ENCODE assay signal across 20 cellular contexts in the genomic region with DNA sequence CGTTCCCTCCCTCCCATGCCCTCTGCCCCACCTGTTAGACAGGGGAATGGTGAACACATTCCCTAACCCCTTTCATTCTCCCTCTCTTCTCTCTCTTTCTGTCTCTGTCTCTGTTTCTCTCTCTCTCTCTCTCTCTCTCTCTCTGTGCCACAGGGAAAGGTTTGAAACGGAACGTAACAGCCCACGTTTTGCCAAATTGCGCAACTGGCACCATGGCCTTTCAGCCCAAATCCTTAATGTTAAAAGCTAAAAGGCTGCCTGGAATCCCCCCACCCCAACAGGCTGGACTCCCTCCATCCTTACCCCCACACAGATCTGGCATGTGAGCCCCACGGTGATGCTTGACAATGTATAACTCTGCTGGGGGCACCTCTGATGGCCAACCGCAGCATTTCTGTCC. TPM values are rescaled to one million over a fixed set of nuclear protein-coding genes. Genes with fewer than 3 reads are reported as not detected.
DNase-seq lines count a peak whose midpoint lies in the region; ATAC-seq and TF ChIP-seq lines count a peak whose summit lies in the region.
"Had no signal": no experiment of that assay in that cellular context is flagged by ENCODE, and none has a peak within 500 bp of the region (broad histone marks: within the 10 kb centered on the region; RNA-seq: fewer than 3 reads in every experiment).

No MANE protein-coding gene starts in this region.

- H3K18ac ChIP-seq in neuronal stem cell (ENCODE audit: low read length) = no peak overlapping the region

- H3K27me3 ChIP-seq in right cardiac atrium (ENCODE audit: control insufficient read depth, insufficient read depth) = no peaks in the 10 kb centered on the region
- no peaks in the 10 kb centered on the region for H3K27me3 ChIP-seq in ascending aorta
- H3K27me3 ChIP-seq in neuronal stem cell (ENCODE audit: control insufficient read depth in 3 of 3, insufficient read depth in 3 of 3, low read depth in 1 of 3, low read length in 3 of 3) = peaks cover 0 to 26% (median 0%) of the 10 kb centered on the region in 3 experiments
- H3K27me3 ChIP-seq in thoracic aorta (replicated peaks; ENCODE audit: insufficient read depth) = no peaks in the 10 kb centered on the region

- H2BK120ac ChIP-seq in neuronal stem cell (ENCODE audit: low read depth, low read length) = no peak overlapping the region

- ATAC-seq in right cardiac atrium = no peak
- no peak for ATAC-seq in thoracic aorta (ENCODE audit: insufficient number of reproducible peaks, low FRiP score, low read depth)
- no peak for ATAC-seq in HG03045 (IDR thresholded peaks at IDR 0.05; ENCODE audit: unreplicated experiment)
- ATAC-seq: CD8-positive, alpha-beta T cell; GM23338 had no signal

- H3K4me3 ChIP-seq in right cardiac atrium (ENCODE audit: low read length) (no peak overlapping the region), ascending aorta (no peak overlapping the region), neuronal stem cell (ENCODE audit: low read length in 2 of 2) (no peak overlapping the region), thoracic aorta (no peak overlapping the region)
- H3K4me3 ChIP-seq: A549, GM23338 had no signal

- H3K9ac ChIP-seq in neuronal stem cell (ENCODE audit: low read depth, low read length, poor library complexity) = no peak overlapping the region

- H2AK5ac ChIP-seq in neuronal stem cell (ENCODE audit: low read depth, low read length) = peak overlapping the region; percentile 59

- WGBS in right cardiac atrium = 75% methylated on average over 7 of the region's 7 CpGs
- no CpG with 5 or more reads among the region's 7 CpGs for WGBS in neuronal stem cell (ENCODE audit: extremely low coverage in 2 of 2, insufficient read length in 2 of 2, insufficient replicate concordance in 1 of 2), 2 donors

- H3K4me1 ChIP-seq in right cardiac atrium (ENCODE audit: control insufficient read depth, insufficient read depth, low read length) (no peaks in the 10 kb centered on the region), ascending aorta (no peaks in the 10 kb centered on the region), neuronal stem cell (ENCODE audit: control insufficient read depth in 2 of 2, insufficient read depth in 1 of 2, low read depth in 1 of 2, low read length in 2 of 2) (no peaks in the 10 kb centered on the region), thoracic aorta (ENCODE audit: control insufficient read depth in 1 of 2, low read depth in 2 of 2) (peaks cover 0 to 2% of the 10 kb centered on the region in 2 donors)
- H3K4me1 ChIP-seq: A549 had no signal

- no peak overlapping the region for H2BK5ac ChIP-seq in neuronal stem cell (ENCODE audit: low read length)

- H4K8ac ChIP-seq in neuronal stem cell (ENCODE audit: low read depth, low read length) = no peak overlapping the region

- H3K27ac ChIP-seq in right cardiac atrium (ENCODE audit: low read length) (peak overlapping the region; percentile 6), ascending aorta (peak overlapping the region; percentile 33 to 50), neuronal stem cell (replicated peaks; ENCODE audit: low read length) (no peak overlapping the region), thoracic aorta (peak overlapping the region; percentile 28 to 49)
- H3K27ac ChIP-seq: A549 had no signal

- H3K14ac ChIP-seq in neuronal stem cell (ENCODE audit: low read length) = no peak overlapping the region

- no peak for TF ChIP-seq CTCF in ascending aorta (IDR thresholded peaks at IDR 0.05)
- TF ChIP-seq CTCF in thoracic aorta (IDR thresholded peaks at IDR 0.05) = no peak

- no peak overlapping the region for H2BK12ac ChIP-seq in neuronal stem cell (ENCODE audit: low read length)

- no peak overlapping the region for H4K91ac ChIP-seq in neuronal stem cell (ENCODE audit: low read depth, low read length, poor library complexity)

- no peak overlapping the region for H2AFZ ChIP-seq in neuronal stem cell (ENCODE audit: low read length)
- H2AFZ ChIP-seq: GM23338 had no signal

- H2BK15ac ChIP-seq in neuronal stem cell (ENCODE audit: low read length) = no peak overlapping the region

- H3K4ac ChIP-seq in neuronal stem cell (ENCODE audit: low read length) = no peak overlapping the region

- H3K23ac ChIP-seq in neuronal stem cell (ENCODE audit: low read depth, low read length, poor library complexity) = no peak overlapping the region

- DNase-seq in right cardiac atrium = peak in 1 of 3 donors; percentile 27
- DNase-seq in cardiac septum (ENCODE audit: low spot score) = no peak
- DNase-seq in ascending aorta (ENCODE audit: low spot score in 2 of 2) = no peak
- no peak for DNase-seq in neuronal stem cell (ENCODE audit: low spot score)
- DNase-seq in thoracic aorta (ENCODE audit: low spot score) = no peak
- DNase-seq in 8988T = no peak
- DNase-seq in islet precursor cell = no peak
- DNase-seq: CD8-positive, alpha-beta T cell; COR-L47; DMS153; DMS79 treated with DMSO at 0.1 percent for 48 hours; EL; GDM1; H9 had no signal

- H3K36me3 ChIP-seq in ascending aorta (peaks cover 51 to 74% of the 10 kb centered on the region in 2 donors), neuronal stem cell (replicated peaks in 1 of 2; ENCODE audit: control insufficient read depth in 2 of 2, insufficient read depth in 2 of 2, low read length in 2 of 2) (no peaks in the 10 kb centered on the region), thoracic aorta (peaks cover 56% of the 10 kb centered on the region)

- no peak overlapping the region for H3K4me2 ChIP-seq in neuronal stem cell (ENCODE audit: insufficient read depth, low read length, poor library complexity, severe bottlenecking)
- H3K4me2 ChIP-seq: A549, GM23338 had no signal

- no peaks in the 10 kb centered on the region for H3K79me1 ChIP-seq in neuronal stem cell (ENCODE audit: low read depth, low read length)

- H3K9me3 ChIP-seq in right cardiac atrium (ENCODE audit: control insufficient read depth, low read length) = no peaks in the 10 kb centered on the region
- no peaks in the 10 kb centered on the region for H3K9me3 ChIP-seq in ascending aorta
- H3K9me3 ChIP-seq in neuronal stem cell (replicated peaks in 1 of 2; ENCODE audit: control insufficient read depth in 2 of 2, insufficient read depth in 1 of 2, low read depth in 1 of 2, low read length in 2 of 2) = peaks cover 0 to 3% of the 10 kb centered on the region in 2 donors
- no peaks in the 10 kb centered on the region for H3K9me3 ChIP-seq in thoracic aorta
- H3K9me3 ChIP-seq: A549 had no signal

- intact Hi-C loops in right cardiac atrium (cut with DNase I) (loop anchor here in 1 of 4 donors (10.0 kb wide), 1 partner anchor 196 kb away; no protein-coding TSS in a partner anchor), cardiac septum (cut with DNase I) (no loop called here), ascending aorta (cut with DNase I) (no loop called here)

RNA-seq across cellular contexts. Expression of a gene that starts 30.8 kb away (rescaled TPM):
- total RNA-seq in right cardiac atrium (1,000 to 10,000 TPM in 1 of 4 donors, 100 to 1,000 TPM in 3; 738 to 1,111 (median 934) TPM), cardiac septum (1,178 TPM), ascending aorta (27.4 TPM), thoracic aorta (10 to 100 TPM; 59.5 to 63.8 TPM)
- 1,223 TPM for polyA plus RNA-seq in right cardiac atrium
- polyA plus RNA-seq in neuronal stem cell (2013, experiment 1 of 2) = 0.08 TPM
- polyA plus RNA-seq in neuronal stem cell (2013, experiment 2 of 2) = 0.11 TPM
- total RNA-seq: CD8-positive, alpha-beta T cell had no signal
- polyA plus RNA-seq: CD14-positive monocyte had no signal

RNA-seq across cellular contexts. Expression of a gene that starts 44.8 kb away (rescaled TPM):
- total RNA-seq in right cardiac atrium (1 to 10 TPM in 2 of 4 donors, under 1 TPM in 2; 0.32 to 1.2 (median 0.95) TPM), cardiac septum (not detected), ascending aorta (not detected), thoracic aorta (not detected)
- polyA plus RNA-seq in right cardiac atrium = 0.93 TPM
- not detected for polyA plus RNA-seq in neuronal stem cell (2013, experiment 1 of 2)
- polyA plus RNA-seq in neuronal stem cell (2013, experiment 2 of 2) = not detected
- total RNA-seq: CD8-positive, alpha-beta T cell; GM23338; H9 had no signal
- polyA plus RNA-seq: A549, AG04450, BJ, CD14-positive monocyte, GM23338 had no signal

RNA-seq across cellular contexts. Expression of a gene that starts 57.3 kb away (rescaled TPM):
- total RNA-seq in right cardiac atrium = 10 to 100 TPM; 60.4 to 92.0 (median 65.6) TPM
- 10.8 TPM for polyA plus RNA-seq in right cardiac atrium
- 60.0 TPM for total RNA-seq in cardiac septum
- 12.9 TPM for total RNA-seq in ascending aorta
- polyA plus RNA-seq in neuronal stem cell (2013, experiment 1 of 2) = 24.6 TPM
- polyA plus RNA-seq in neuronal stem cell (2013, experiment 2 of 2) = 25.2 TPM
- total RNA-seq in thoracic aorta = 100 to 1,000 TPM in 1 of 2 donors, 10 to 100 TPM in 1; 69.0 to 130 TPM

Comparison
In these comparisons a context has a peak if more than half of its experiments do, and no peak if none do; other contexts are left out.
1. RNA of a gene that starts 30.8 kb away (total RNA-seq): 1,178 TPM in cardiac septum (single experiment) and 738 to 1,111 TPM in right cardiac atrium; 59.5 to 63.8 TPM in thoracic aorta and 27.4 TPM in ascending aorta (single experiment); every median in the first group is over 10 times any median in the second.